In the genomic region with DNA sequence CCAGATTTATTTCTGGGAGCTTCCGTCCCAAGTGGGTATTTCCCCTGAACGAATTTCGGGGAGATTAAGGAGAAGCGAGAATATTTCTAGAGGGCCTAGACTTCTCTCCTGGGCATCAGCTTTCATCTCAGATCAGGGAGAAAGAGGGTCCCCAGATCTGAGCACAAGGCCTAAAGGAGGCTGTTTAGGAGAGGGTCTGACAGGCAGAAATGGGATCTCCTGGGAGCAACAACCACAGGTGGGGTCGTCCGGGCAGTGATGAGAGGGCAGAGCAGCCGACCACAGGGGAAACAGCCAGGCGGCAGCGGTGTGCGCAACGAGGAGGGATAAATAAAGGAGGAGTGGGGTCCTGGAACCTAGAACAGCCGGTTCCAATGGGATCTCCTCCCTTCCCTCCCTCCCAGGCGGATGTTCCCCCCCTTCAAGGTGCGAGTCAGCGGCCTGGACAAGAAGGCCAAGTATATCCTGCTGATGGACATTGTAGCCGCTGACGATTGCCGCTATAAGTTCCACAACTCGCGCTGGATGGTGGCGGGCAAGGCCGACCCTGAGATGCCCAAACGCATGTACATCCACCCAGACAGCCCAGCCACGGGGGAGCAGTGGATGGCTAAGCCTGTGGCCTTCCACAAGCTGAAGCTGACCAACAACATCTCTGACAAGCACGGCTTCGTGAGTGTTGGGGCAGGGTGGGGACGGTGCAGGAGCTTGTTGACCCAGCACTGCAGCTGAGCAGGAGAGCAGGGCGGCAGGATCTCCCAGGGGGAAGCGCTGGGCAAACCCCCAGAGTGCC, we compare ENCODE assay signal across 9 cellular contexts. TPM values are rescaled to one million over a fixed set of nuclear protein-coding genes. Genes with fewer than 3 reads are reported as not detected.
DNase-seq lines count a peak whose midpoint lies in the region; ATAC-seq and TF ChIP-seq lines count a peak whose summit lies in the region.
"Had no signal": no experiment of that assay in that cellular context is flagged by ENCODE, and none has a peak within 500 bp of the region (broad histone marks: within the 10 kb centered on the region; RNA-seq: fewer than 3 reads in every experiment).

No MANE protein-coding gene starts in this region.

- H3K9me3 ChIP-seq in subcutaneous abdominal adipose tissue (ENCODE audit: control insufficient read depth in 5 of 5, low read length in 5 of 5) = no peaks in the 10 kb centered on the region
- H3K9me3 ChIP-seq: body of pancreas had no signal

- ATAC-seq in GM21786 (IDR thresholded peaks at IDR 0.05; ENCODE audit: unreplicated experiment) = no peak
- ATAC-seq: body of pancreas had no signal

- peaks cover 0 to 76% (median 59%) of the 10 kb centered on the region in 5 donors for H3K4me1 ChIP-seq in subcutaneous abdominal adipose tissue (ENCODE audit: control insufficient read depth in 5 of 5, insufficient read depth in 5 of 5, low read length in 5 of 5)

- intact Hi-C loops in lower leg skin (cut with DNase I; ENCODE audit: low total_unique reads) = no loop called here

- H3K36me3 ChIP-seq in subcutaneous abdominal adipose tissue (ENCODE audit: control insufficient read depth in 5 of 5, insufficient read depth in 5 of 5, low read length in 5 of 5) = peaks cover 0 to 9% (median 6%) of the 10 kb centered on the region in 5 donors

- DNase-seq in NCI-H510A treated with DMSO at 0.1 percent for 48 hours (lab: John Stamatoyannopoulos, UW) (peak; percentile 16), NCI-H510A (lab: John Stamatoyannopoulos, UW) (no peak), astrocyte of the spinal cord (ENCODE audit: low read depth, low spot score) (no peak), lower leg skin (ENCODE audit: low spot score in 2 of 2) (no peak), H4 (ENCODE audit: low spot score) (no peak)
- DNase-seq in stimulated activated naive CD4-positive, alpha-beta T cell treated with Interleukin-2 at 50 U/mL for 16 hours (lab: John Stamatoyannopoulos, UW) = no peak
- DNase-seq: body of pancreas had no signal

- peaks cover 14 to 62% (median 54%) of the 10 kb centered on the region in 5 donors for H3K27me3 ChIP-seq in subcutaneous abdominal adipose tissue (ENCODE audit: control insufficient read depth in 5 of 5, insufficient read depth in 4 of 5, low read length in 5 of 5)

- no peak for TF ChIP-seq POLR2A in lower leg skin (IDR thresholded peaks at IDR 0.05)

- peak overlapping the region; percentile 49 for H3K4me3 ChIP-seq in astrocyte of the spinal cord (ENCODE audit: low read depth, low read length)
- peak overlapping the region; percentile 4 for H3K4me3 ChIP-seq in lower leg skin (ENCODE audit: low read depth, poor library complexity, severe bottlenecking)
- peak overlapping the region; percentile 19 to 73 (median 62) for H3K4me3 ChIP-seq in subcutaneous abdominal adipose tissue (ENCODE audit: low read depth in 1 of 5, low read length in 5 of 5)
- H3K4me3 ChIP-seq: body of pancreas had no signal

- H3K27ac ChIP-seq in subcutaneous abdominal adipose tissue (ENCODE audit: low read depth, low read length) = peak overlapping the region; percentile 37

- peak overlapping the region in 4 of 5 donors; percentile 23 to 66 (median 52) for H3K9ac ChIP-seq in subcutaneous abdominal adipose tissue (ENCODE audit: low read length in 5 of 5)

- in situ Hi-C loops in astrocyte of the spinal cord (cut with HindIII; ENCODE audit: low sequenced_read_pairs) = no loop called here

- WGBS in lower leg skin, 2 donors = 42 to 52% methylated on average over 26 to 29 of the region's 29 CpGs

- TF ChIP-seq CTCF in astrocyte of the spinal cord (IDR thresholded peaks at IDR 0.05; ENCODE audit: low read depth, low read length) (no peak), lower leg skin (IDR thresholded peaks at IDR 0.05) (no peak)

RNA-seq across cellular contexts. Expression of gene TBX2, which starts 1.8 kb away (rescaled TPM):
- 1 to 10 TPM in 3 of 4 donors, under 1 TPM in 1; 0.25 to 9.1 (median 5.7) TPM for total RNA-seq in lower leg skin
- total RNA-seq in H4 (2014; rRNA removed; shearing (Covaris generic)) = 0.95 and 1.5 TPM in 2 replicates

RNA-seq across cellular contexts. Expression of gene TBX4, which starts 50.7 kb away (rescaled TPM):
- total RNA-seq in lower leg skin = under 1 TPM in 1 of 4 donors, not detected in 3; 0.53 TPM
- not detected in 2 replicates for total RNA-seq in H4 (2014; rRNA removed; shearing (Covaris generic))
- total RNA-seq: body of pancreas had no signal

Comparison
In these comparisons a context has a peak if more than half of its experiments do, and no peak if none do; other contexts are left out.
1. H3K4me3 ChIP-seq: peak in every context shown above with its lines; median percentile 62 in subcutaneous abdominal adipose tissue; 49 in astrocyte of the spinal cord; 4 in lower leg skin.